Comparison of ENCODE assay signal across 2 cellular contexts in the genomic region with DNA sequence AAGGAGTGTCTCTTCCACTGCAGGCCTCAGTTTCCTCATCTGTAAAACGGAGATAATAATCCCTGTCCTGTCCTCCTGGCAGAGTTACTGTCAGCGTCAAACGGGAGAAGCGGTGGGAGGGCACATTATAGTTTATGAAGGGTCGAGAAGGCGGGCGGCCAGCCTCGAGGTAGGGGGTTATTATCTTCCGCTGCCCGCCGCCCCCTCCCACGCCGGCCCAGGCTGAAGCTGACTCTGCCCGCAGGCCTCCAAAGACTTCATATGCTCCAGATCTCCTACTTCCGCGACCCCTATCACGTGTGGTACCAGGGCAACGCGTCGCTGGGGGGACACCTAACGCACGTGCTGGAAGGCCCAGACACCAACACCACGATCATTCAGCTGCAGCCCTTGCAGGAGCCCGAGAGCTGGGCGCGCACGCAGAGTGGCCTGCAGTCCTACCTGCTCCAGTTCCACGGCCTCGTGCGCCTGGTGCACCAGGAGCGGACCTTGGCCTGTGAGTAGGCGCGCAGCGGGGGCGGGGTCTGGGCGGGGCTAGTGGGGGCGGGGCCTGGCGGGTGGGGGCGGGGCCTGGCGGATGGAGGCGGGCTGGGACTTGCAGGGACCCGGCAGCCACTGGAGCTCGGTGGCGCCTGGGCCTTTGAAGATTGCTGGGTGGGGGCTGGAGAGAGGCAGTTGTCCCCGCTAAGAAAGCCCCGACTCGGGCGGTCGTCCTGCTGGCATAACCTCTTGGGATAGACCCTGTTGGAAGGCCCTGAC.
TF ChIP-seq lines count a peak whose summit lies in the region.

No MANE protein-coding gene starts in this region.

TF ChIP-seq in K562, 482 proteins besides CTCF, POLR2A, EP300 and RAD21 (continued from another document and continues in another):
- TF ChIP-seq ZNF592 (IDR thresholded peaks at IDR 0.05), result peak; percentile 87
- TF ChIP-seq SUPT5H (IDR thresholded peaks at IDR 0.05), result peak; percentile 66
- peak; percentile 76; the same call in 1 of the 2 replicates for TF ChIP-seq EP400 (IDR thresholded peaks at IDR 0.05)
- TF ChIP-seq, protein P1, sequence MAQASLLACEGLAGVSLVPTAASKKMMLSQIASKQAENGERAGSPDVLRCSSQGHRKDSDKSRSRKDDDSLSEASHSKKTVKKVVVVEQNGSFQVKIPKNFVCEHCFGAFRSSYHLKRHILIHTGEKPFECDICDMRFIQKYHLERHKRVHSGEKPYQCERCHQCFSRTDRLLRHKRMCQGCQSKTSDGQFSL (CRISPR knock-in tag; IDR thresholded peaks at IDR 0.05), result no peak
- TF ChIP-seq, protein P1 (tag; IDR thresholded peaks at IDR 0.05), result no peak
- no peak for TF ChIP-seq SRSF1 (IDR thresholded peaks at IDR 0.05; ENCODE audit: low read depth, low read length)
- TF ChIP-seq PHTF2 (CRISPR knock-in tag; IDR thresholded peaks at IDR 0.05), result no peak
- TF ChIP-seq SMAD3 (CRISPR knock-in tag; conservative IDR thresholded peaks at IDR 0.05), result no peak
- 0 out of 2 replicates have a peak, but pooled peaks have one; percentile 36 for TF ChIP-seq NR2C2 (CRISPR knock-in tag; IDR thresholded peaks at IDR 0.05)
- TF ChIP-seq NR2C2 (tag; IDR thresholded peaks at IDR 0.05), result no peak
- TF ChIP-seq SP1 (CRISPR knock-in tag; IDR thresholded peaks at IDR 0.05), result peak; percentile 42; the same call in 1 of the 2 replicates
- TF ChIP-seq PCBP1 (IDR thresholded peaks at IDR 0.05; ENCODE audit: low read depth, low read length, poor library complexity, severe bottlenecking), result no peak
- TF ChIP-seq ZBTB2 (IDR thresholded peaks at IDR 0.05), result peak; percentile 23; the same call in 1 of the 2 replicates
- TF ChIP-seq POLR2G (IDR thresholded peaks at IDR 0.05; ENCODE audit: low read depth, low read length), result peak; percentile 86
- TF ChIP-seq ZFX (CRISPR knock-in tag; IDR thresholded peaks at IDR 0.05), result peak; percentile 79
- TF ChIP-seq, protein P2, sequence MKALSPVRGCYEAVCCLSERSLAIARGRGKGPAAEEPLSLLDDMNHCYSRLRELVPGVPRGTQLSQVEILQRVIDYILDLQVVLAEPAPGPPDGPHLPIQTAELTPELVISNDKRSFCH (CRISPR knock-in tag; IDR thresholded peaks at IDR 0.05), result no peak
- TF ChIP-seq, protein P2 (tag; IDR thresholded peaks at IDR 0.05), result no peak
- no peak for TF ChIP-seq PCBP2 (IDR thresholded peaks at IDR 0.05; ENCODE audit: low read depth, low read length, poor library complexity, severe bottlenecking)
- TF ChIP-seq CXXC5 (CRISPR knock-in tag; IDR thresholded peaks at IDR 0.05), result peak; percentile 58; the same call in 1 of the 2 replicates
- peak; percentile 41 for TF ChIP-seq POLR2B (IDR thresholded peaks at IDR 0.05; ENCODE audit: low read depth, partially characterized antibody)
- TF ChIP-seq GABPB1 (CRISPR knock-in tag; IDR thresholded peaks at IDR 0.05), result peak; percentile 40; the same call in 1 of the 2 replicates
- peak; percentile 34 for TF ChIP-seq HNRNPLL (IDR thresholded peaks at IDR 0.05; ENCODE audit: low read depth, low read length, poor library complexity, severe bottlenecking)
- TF ChIP-seq GTF2B (IDR thresholded peaks at IDR 0.05; ENCODE audit: extremely low read depth, insufficient read length), result no peak
- TF ChIP-seq HMGN3 (IDR thresholded peaks at IDR 0.05; ENCODE audit: borderline replicate concordance, extremely low read depth, insufficient read length, low read depth, low read length), result peak; percentile 19

TF ChIP-seq in HepG2, 621 proteins besides CTCF, POLR2A, EP300 and RAD21 (continued from another document and continues in another):
- TF ChIP-seq, protein P3, sequence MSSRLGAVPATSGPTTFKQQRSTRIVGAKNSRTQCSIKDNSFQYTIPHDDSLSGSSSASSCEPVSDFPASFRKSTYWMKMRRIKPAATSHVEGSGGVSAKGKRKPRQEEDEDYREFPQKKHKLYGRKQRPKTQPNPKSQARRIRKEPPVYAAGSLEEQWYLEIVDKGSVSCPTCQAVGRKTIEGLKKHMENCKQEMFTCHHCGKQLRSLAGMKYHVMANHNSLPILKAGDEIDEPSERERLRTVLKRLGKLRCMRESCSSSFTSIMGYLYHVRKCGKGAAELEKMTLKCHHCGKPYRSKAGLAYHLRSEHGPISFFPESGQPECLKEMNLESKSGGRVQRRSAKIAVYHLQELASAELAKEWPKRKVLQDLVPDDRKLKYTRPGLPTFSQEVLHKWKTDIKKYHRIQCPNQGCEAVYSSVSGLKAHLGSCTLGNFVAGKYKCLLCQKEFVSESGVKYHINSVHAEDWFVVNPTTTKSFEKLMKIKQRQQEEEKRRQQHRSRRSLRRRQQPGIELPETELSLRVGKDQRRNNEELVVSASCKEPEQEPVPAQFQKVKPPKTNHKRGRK (CRISPR knock-in tag; IDR thresholded peaks at IDR 0.05), result no peak
- TF ChIP-seq ZSCAN22 (CRISPR knock-in tag; IDR thresholded peaks at IDR 0.05) (no peak), ZMYM3 (CRISPR knock-in tag; IDR thresholded peaks at IDR 0.05) (peak; percentile 69), ZNF12 (CRISPR knock-in tag; IDR thresholded peaks at IDR 0.05) (peak; percentile 76), BORCS8-MEF2B (CRISPR knock-in tag; IDR thresholded peaks at IDR 0.05) (peak; percentile 98), THYN1 (CRISPR knock-in tag; IDR thresholded peaks at IDR 0.05; ENCODE audit: borderline replicate concordance, low read depth) (no peak), ZNF382 (CRISPR knock-in tag; IDR thresholded peaks at IDR 0.05; ENCODE audit: borderline replicate concordance) (no peak), ZBTB7B (CRISPR knock-in tag; IDR thresholded peaks at IDR 0.05) (peak; percentile 76; the same call in 1 of the 2 replicates), NCOA2 (CRISPR knock-in tag; IDR thresholded peaks at IDR 0.05) (peak; percentile 74), ETV5 (CRISPR knock-in tag; IDR thresholded peaks at IDR 0.05; ENCODE audit: borderline replicate concordance) (peak; percentile 31; the same call in 1 of the 2 replicates), SETDB1 (CRISPR knock-in tag; IDR thresholded peaks at IDR 0.05; ENCODE audit: borderline replicate concordance) (no peak; the same call in 1 of the 2 replicates), HOXA5 (CRISPR knock-in tag; IDR thresholded peaks at IDR 0.05) (no peak), ZNF44 (CRISPR knock-in tag; IDR thresholded peaks at IDR 0.05) (0 out of 2 replicates have a peak, but pooled peaks have one; percentile 73), TIGD3 (CRISPR knock-in tag; IDR thresholded peaks at IDR 0.05; ENCODE audit: borderline replicate concordance) (no peak), FOXO4 (CRISPR knock-in tag; conservative IDR thresholded peaks at IDR 0.05) (no peak), MXI1 (IDR thresholded peaks at IDR 0.05; ENCODE audit: borderline replicate concordance, low read depth, low read length) (peak; percentile 88; the same call in 2 of the 3 replicates), ZBTB10 (CRISPR knock-in tag; IDR thresholded peaks at IDR 0.05; ENCODE audit: borderline replicate concordance) (no peak), MBNL3 (CRISPR knock-in tag; conservative IDR thresholded peaks at IDR 0.05) (no peak), ZNF891 (CRISPR knock-in tag; IDR thresholded peaks at IDR 0.05) (peak; percentile 87), ZBTB44 (CRISPR knock-in tag; IDR thresholded peaks at IDR 0.05) (peak; percentile 70; the same call in 1 of the 2 replicates), ETV6 (CRISPR knock-in tag; conservative IDR thresholded peaks at IDR 0.05) (peak; percentile 90), ZNF746 (CRISPR knock-in tag; IDR thresholded peaks at IDR 0.05) (no peak), FOSL2 (CRISPR knock-in tag; IDR thresholded peaks at IDR 0.05) (peak; percentile 78), JUND (CRISPR knock-in tag; IDR thresholded peaks at IDR 0.05) (peak; percentile 67), ZNF672 (CRISPR knock-in tag; IDR thresholded peaks at IDR 0.05) (peak; percentile 60; the same call in 1 of the 2 replicates)
- TF ChIP-seq, protein P4, sequence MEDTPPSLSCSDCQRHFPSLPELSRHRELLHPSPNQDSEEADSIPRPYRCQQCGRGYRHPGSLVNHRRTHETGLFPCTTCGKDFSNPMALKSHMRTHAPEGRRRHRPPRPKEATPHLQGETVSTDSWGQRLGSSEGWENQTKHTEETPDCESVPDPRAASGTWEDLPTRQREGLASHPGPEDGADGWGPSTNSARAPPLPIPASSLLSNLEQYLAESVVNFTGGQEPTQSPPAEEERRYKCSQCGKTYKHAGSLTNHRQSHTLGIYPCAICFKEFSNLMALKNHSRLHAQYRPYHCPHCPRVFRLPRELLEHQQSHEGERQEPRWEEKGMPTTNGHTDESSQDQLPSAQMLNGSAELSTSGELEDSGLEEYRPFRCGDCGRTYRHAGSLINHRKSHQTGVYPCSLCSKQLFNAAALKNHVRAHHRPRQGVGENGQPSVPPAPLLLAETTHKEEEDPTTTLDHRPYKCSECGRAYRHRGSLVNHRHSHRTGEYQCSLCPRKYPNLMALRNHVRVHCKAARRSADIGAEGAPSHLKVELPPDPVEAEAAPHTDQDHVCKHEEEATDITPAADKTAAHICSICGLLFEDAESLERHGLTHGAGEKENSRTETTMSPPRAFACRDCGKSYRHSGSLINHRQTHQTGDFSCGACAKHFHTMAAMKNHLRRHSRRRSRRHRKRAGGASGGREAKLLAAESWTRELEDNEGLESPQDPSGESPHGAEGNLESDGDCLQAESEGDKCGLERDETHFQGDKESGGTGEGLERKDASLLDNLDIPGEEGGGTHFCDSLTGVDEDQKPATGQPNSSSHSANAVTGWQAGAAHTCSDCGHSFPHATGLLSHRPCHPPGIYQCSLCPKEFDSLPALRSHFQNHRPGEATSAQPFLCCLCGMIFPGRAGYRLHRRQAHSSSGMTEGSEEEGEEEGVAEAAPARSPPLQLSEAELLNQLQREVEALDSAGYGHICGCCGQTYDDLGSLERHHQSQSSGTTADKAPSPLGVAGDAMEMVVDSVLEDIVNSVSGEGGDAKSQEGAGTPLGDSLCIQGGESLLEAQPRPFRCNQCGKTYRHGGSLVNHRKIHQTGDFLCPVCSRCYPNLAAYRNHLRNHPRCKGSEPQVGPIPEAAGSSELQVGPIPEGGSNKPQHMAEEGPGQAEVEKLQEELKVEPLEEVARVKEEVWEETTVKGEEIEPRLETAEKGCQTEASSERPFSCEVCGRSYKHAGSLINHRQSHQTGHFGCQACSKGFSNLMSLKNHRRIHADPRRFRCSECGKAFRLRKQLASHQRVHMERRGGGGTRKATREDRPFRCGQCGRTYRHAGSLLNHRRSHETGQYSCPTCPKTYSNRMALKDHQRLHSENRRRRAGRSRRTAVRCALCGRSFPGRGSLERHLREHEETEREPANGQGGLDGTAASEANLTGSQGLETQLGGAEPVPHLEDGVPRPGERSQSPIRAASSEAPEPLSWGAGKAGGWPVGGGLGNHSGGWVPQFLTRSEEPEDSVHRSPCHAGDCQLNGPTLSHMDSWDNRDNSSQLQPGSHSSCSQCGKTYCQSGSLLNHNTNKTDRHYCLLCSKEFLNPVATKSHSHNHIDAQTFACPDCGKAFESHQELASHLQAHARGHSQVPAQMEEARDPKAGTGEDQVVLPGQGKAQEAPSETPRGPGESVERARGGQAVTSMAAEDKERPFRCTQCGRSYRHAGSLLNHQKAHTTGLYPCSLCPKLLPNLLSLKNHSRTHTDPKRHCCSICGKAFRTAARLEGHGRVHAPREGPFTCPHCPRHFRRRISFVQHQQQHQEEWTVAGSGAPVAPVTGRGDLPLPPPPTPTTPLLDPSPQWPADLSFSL (CRISPR knock-in tag; IDR thresholded peaks at IDR 0.05), result no peak
